31 cellular contexts compared by ENCODE assay signal in genomic region chr7:138684360-138684759, GRCh38. TPM values are rescaled to one million over a fixed set of nuclear protein-coding genes. Genes with fewer than 3 reads are reported as not detected.
DNase-seq lines count a peak whose midpoint lies in the region; ATAC-seq, FAIRE-seq and TF ChIP-seq lines count a peak whose summit lies in the region.
"Had no signal": no experiment of that assay in that cellular context is flagged by ENCODE, and none has a peak within 500 bp of the region (broad histone marks: within the 10 kb centered on the region; RNA-seq: fewer than 3 reads in every experiment).

No MANE protein-coding gene starts in this region.

- H3K79me2 ChIP-seq in astrocyte (ENCODE audit: insufficient read depth, low read length): no peaks in the 10 kb centered on the region

- ATAC-seq in HG02642 (IDR thresholded peaks at IDR 0.05; ENCODE audit: poor library complexity, unreplicated experiment): no peak
- ATAC-seq: CD8-positive, alpha-beta T cell; GM23338; PC-3; Right ventricle myocardium inferior had no signal

- H3K27ac ChIP-seq in astrocyte (ENCODE audit: low read depth, low read length): peak overlapping the region; percentile 16
- H3K27ac ChIP-seq: C4-2B, SJCRH30 had no signal

- no peaks in the 10 kb centered on the region for H3K9me3 ChIP-seq in astrocyte (ENCODE audit: insufficient read depth, low read depth, low read length)
- H3K9me3 ChIP-seq: Caco-2, SJCRH30 had no signal

- no peak overlapping the region for H3K4me2 ChIP-seq in astrocyte (ENCODE audit: low read length)
- H3K4me2 ChIP-seq: GM23338 had no signal

- H3K4me3 Mint-ChIP-seq in astrocyte (ENCODE audit: unreplicated experiment): peak overlapping the region; percentile 42
- H3K4me3 Mint-ChIP-seq in activated T-cell treated with anti-CD3 and anti-CD28 coated beads, Interleukin-2, amount 50 U/mL, for 24 hours: no peak overlapping the region
- H3K4me3 Mint-ChIP-seq: B cell; CD8-positive, alpha-beta T cell; GM23338; H9; HFFc6 had no signal

- no peak for FAIRE-seq in astrocyte (lab: Jason Lieb, UNC)
- no peak for FAIRE-seq in urothelium cell line (lab: Jason Lieb, UNC)
- FAIRE-seq: GM12891 had no signal

- H3K4me3 ChIP-seq in astrocyte (ENCODE audit: insufficient read depth, low read depth, low read length): no peak overlapping the region
- H3K4me3 ChIP-seq: GM23338, SJCRH30 had no signal

- H3K27me3 Mint-ChIP-seq in astrocyte (ENCODE audit: low read depth, unreplicated experiment): no peaks in the 10 kb centered on the region
- peaks cover 5% of the 10 kb centered on the region for H3K27me3 Mint-ChIP-seq in activated T-cell treated with anti-CD3 and anti-CD28 coated beads, Interleukin-2, amount 50 U/mL, for 24 hours

- no peaks in the 10 kb centered on the region for H3K36me3 ChIP-seq in astrocyte (ENCODE audit: insufficient read depth, low read length)
- H3K36me3 ChIP-seq: SJCRH30 had no signal

- H3K27me3 ChIP-seq in astrocyte (ENCODE audit: insufficient read depth, low read length): no peaks in the 10 kb centered on the region
- H3K27me3 ChIP-seq: SJCRH30 had no signal

- no peaks in the 10 kb centered on the region for H3K4me1 ChIP-seq in astrocyte (ENCODE audit: insufficient read depth, low read length)
- H3K4me1 ChIP-seq: Caco-2 had no signal

- no peak overlapping the region for H2AFZ ChIP-seq in astrocyte (ENCODE audit: low read depth, low read length)
- H2AFZ ChIP-seq: GM23338 had no signal

- peaks cover 6% of the 10 kb centered on the region for H3K4me1 Mint-ChIP-seq in astrocyte (ENCODE audit: low read depth, unreplicated experiment)
- no peaks in the 10 kb centered on the region for H3K4me1 Mint-ChIP-seq in activated T-cell treated with anti-CD3 and anti-CD28 coated beads, Interleukin-2, amount 50 U/mL, for 24 hours (ENCODE audit: low read depth)
- H3K4me1 Mint-ChIP-seq: B cell, GM23338, H9 had no signal

- H3K36me3 Mint-ChIP-seq in astrocyte (ENCODE audit: low read depth, unreplicated experiment): no peaks in the 10 kb centered on the region
- H3K36me3 Mint-ChIP-seq in activated T-cell treated with anti-CD3 and anti-CD28 coated beads, Interleukin-2, amount 50 U/mL, for 24 hours (ENCODE audit: low read depth): no peaks in the 10 kb centered on the region
- H3K36me3 Mint-ChIP-seq: CD8-positive, alpha-beta T cell had no signal

- no peak for TF ChIP-seq CTCF in astrocyte (IDR thresholded peaks at IDR 0.05; ENCODE audit: insufficient read depth, low read depth, low read length)

- H4K20me1 ChIP-seq in astrocyte (ENCODE audit: insufficient read depth, low read length): no peaks in the 10 kb centered on the region

- H3K27ac Mint-ChIP-seq in astrocyte (ENCODE audit: unreplicated experiment): peak overlapping the region; percentile 92
- H3K27ac Mint-ChIP-seq in activated T-cell treated with anti-CD3 and anti-CD28 coated beads, Interleukin-2, amount 50 U/mL, for 24 hours: no peak overlapping the region
- H3K27ac Mint-ChIP-seq: B cell; CD8-positive, alpha-beta T cell; GM23338; H9; HFFc6 had no signal

- peaks cover 3% of the 10 kb centered on the region for H3K9me3 Mint-ChIP-seq in astrocyte (ENCODE audit: unreplicated experiment)
- H3K9me3 Mint-ChIP-seq in activated T-cell treated with anti-CD3 and anti-CD28 coated beads, Interleukin-2, amount 50 U/mL, for 24 hours: no peaks in the 10 kb centered on the region
- H3K9me3 Mint-ChIP-seq: CD8-positive, alpha-beta T cell had no signal

- no peak overlapping the region for H3K9ac ChIP-seq in astrocyte (ENCODE audit: low read length)

- DNase-seq in M059J (ENCODE audit: low read depth): peak; percentile 40
- DNase-seq in astrocyte (ENCODE audit: low read depth): peak; percentile 62
- peak; percentile 4 for DNase-seq in foreskin melanocyte
- DNase-seq in urothelium cell line (ENCODE audit: low spot score): peak; percentile 14
- DNase-seq in islet precursor cell: no peak
- DNase-seq in activated T-cell treated with anti-CD3 and anti-CD28 coated beads, Interleukin-2, amount 50 U/mL, for 24 hours: no peak
- DNase-seq: Caco-2; CD8-positive, alpha-beta T cell; DMS 273 treated with DMSO at 0.1 percent for 48 hours; DMS79; GF-D8; H9; HFFc6; KG1; NCI-H1092; NCI-H1417 treated with DMSO at 0.1 percent for 48 hours; NCI-H1694 treated with DMSO at 0.1 percent for 48 hours; NCI-H2081; NCI-H2171; NCI-H345; NCI-H510A treated with DMSO at 0.1 percent for 48 hours; NCI-H774; PC-3 had no signal

RNA-seq across cellular contexts. Expression of gene SVOPL, which starts 16.8 kb away (rescaled TPM):
- not detected in 2 replicates for total RNA-seq in M059J (2014; rRNA removed; shearing (Covaris generic))
- total RNA-seq in astrocyte: 0.34 and 0.48 TPM in 2 replicates
- total RNA-seq: A673, B cell, HFFc6, PC-3, Right ventricle myocardium inferior, SJCRH30 had no signal

Comparison
In these comparisons a context has a peak if more than half of its experiments do, and no peak if none do; other contexts are left out.
1. DNase-seq: peak in M059J (single experiment), astrocyte (single experiment), foreskin melanocyte (single experiment) and urothelium cell line (single experiment); none in islet precursor cell (single experiment) and activated T-cell treated with anti-CD3 and anti-CD28 coated beads, Interleukin-2, amount 50 U/mL, for 24 hours (single experiment).